ENCODE assay signal across 8 cellular contexts in the genomic region with DNA sequence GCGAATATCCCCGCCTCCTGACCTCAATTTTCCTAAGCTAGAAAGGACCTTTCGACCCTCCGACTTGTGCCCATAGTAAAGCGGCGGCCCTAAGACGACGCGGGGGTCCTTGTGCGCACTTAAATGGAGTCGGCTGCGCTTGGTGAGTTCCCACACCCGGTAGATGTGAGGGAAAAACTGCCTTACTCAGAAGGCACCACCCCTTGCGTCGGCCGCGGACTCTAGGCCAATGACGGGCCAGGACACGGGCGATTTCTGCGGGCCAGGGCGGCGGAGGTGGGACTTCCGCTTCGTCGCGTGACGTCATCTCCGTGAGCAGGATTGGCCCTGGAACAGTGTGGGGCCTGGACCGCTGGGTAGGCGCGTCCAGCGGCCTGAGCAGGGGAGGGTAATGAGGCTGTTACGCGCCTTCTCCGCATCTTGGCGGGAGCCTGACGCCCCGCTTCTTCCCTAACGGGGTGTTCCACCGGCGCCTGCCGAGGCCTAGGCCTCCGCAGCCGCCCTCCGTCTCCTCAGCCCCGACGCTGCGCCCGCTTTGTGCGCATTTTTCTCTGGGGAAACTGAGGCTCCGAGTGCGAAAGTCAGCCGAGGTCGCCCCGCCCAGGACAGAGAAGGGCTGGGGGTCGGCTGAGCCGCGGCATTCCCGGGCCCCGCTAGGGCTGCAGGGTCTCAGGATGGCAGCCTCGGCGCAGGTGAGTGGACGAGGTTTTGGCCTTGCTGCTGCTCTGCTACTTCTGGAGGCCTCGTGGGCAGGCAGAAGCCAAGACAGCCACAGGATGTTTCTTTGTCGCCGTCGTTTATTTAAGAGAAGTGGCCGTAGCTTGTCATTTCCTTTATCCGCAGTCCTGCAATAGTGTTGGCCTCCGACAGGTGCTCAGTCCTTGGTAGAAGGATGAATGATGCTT. TPM values are rescaled to one million over a fixed set of nuclear protein-coding genes. Genes with fewer than 3 reads are reported as not detected.
DNase-seq lines count a peak whose midpoint lies in the region; ATAC-seq and TF ChIP-seq lines count a peak whose summit lies in the region.

A gene (plus strand): TSS at position 293 of the 905 bp plus-strand sequence. CDS start 382 bp downstream, at position 675.

- H3K4me1 ChIP-seq in right atrium auricular region (peaks cover 0 to 27% of the 10 kb centered on the region in 2 donors), prostate gland (replicated peaks) (peaks cover 7% of the 10 kb centered on the region), urinary bladder (ENCODE audit: insufficient read depth) (no peaks in the 10 kb centered on the region)

- peaks cover 18% of the 10 kb centered on the region for H3K4me1 Mint-ChIP-seq in T-helper 17 cell

- DNase-seq in NCI-H1694 treated with DMSO at 0.1 percent for 48 hours (lab: John Stamatoyannopoulos, UW) (peak; percentile 87), T-helper 17 cell (peak; percentile 81 to 84 (median 81)), anterior cingulate cortex (lab: John Stamatoyannopoulos, UW) (peak; percentile 68 to 98 (median 92)), right atrium auricular region (ENCODE audit: low spot score) (peak; percentile 98), prostate gland (ENCODE audit: low spot score) (peak; percentile 92)

- TF ChIP-seq POLR2A in GM15510 (IDR thresholded peaks at IDR 0.05; ENCODE audit: borderline replicate concordance, extremely low read depth, insufficient read length) (peak; percentile 78), prostate gland (IDR thresholded peaks at IDR 0.05) (peak; percentile 70)

- H3K36me3 ChIP-seq in right atrium auricular region (peaks cover 21% of the 10 kb centered on the region), prostate gland (peaks cover 3 to 21% of the 10 kb centered on the region in 2 donors), urinary bladder (ENCODE audit: insufficient read depth) (peaks cover 7% of the 10 kb centered on the region)

- H3K27ac ChIP-seq in right atrium auricular region (peak within 1 kb of the TSS; percentile 90 to 92), prostate gland (peak within 1 kb of the TSS; percentile 72 to 88), urinary bladder (ENCODE audit: low read depth) (peak within 1 kb of the TSS; percentile 60)

- H3K27me3 ChIP-seq in right atrium auricular region (no peaks in the 10 kb centered on the region), prostate gland (replicated peaks; ENCODE audit: insufficient read depth) (no peaks in the 10 kb centered on the region)

- H3K4me3 ChIP-seq in right atrium auricular region (peak within 1 kb of the TSS; percentile 83 to 97), prostate gland (peak within 1 kb of the TSS; percentile 72 to 84), urinary bladder (ENCODE audit: low read depth, low read length) (peak within 1 kb of the TSS; percentile 69)

- WGBS in prostate gland, result under 1% methylated on average over 68 of the region's 71 CpGs
- WGBS in urinary bladder, result under 1% methylated on average over 71 of the region's 71 CpGs

- peak within 1 kb of the TSS; percentile 90 for H3K4me3 Mint-ChIP-seq in T-helper 17 cell

- H3K27me3 Mint-ChIP-seq in T-helper 17 cell, result peaks cover 5% of the 10 kb centered on the region

- peaks cover 6% of the 10 kb centered on the region for H3K36me3 Mint-ChIP-seq in T-helper 17 cell (ENCODE audit: low read depth)

- peak; percentile 99 for ATAC-seq in HG02885 (IDR thresholded peaks at IDR 0.05; ENCODE audit: poor library complexity, unreplicated experiment)
- peak; percentile 97 for ATAC-seq in T-helper 17 cell

- TF ChIP-seq CTCF in right atrium auricular region (IDR thresholded peaks at IDR 0.05) (no peak), prostate gland (IDR thresholded peaks at IDR 0.05) (no peak)

- intact Hi-C loops in prostate gland (cut with DNase I), result no loop called here

- H3K9me3 ChIP-seq in T-helper 17 cell (ENCODE audit: control insufficient read depth, low read length, poor library complexity, severe bottlenecking) (peaks cover 3% of the 10 kb centered on the region), right atrium auricular region (no peaks in the 10 kb centered on the region), prostate gland (no peaks in the 10 kb centered on the region)

- peak within 1 kb of the TSS; percentile 89 for H3K27ac Mint-ChIP-seq in T-helper 17 cell

RNA-seq across cellular contexts. Expression of the gene that starts here (rescaled TPM):
- total RNA-seq in T-helper 17 cell (1 to 10 TPM; 5.3 TPM), right atrium auricular region (1 to 10 TPM; 6.0 to 7.8 TPM), prostate gland (10 to 100 TPM; 10.8 to 15.3 TPM), urinary bladder (25.4 TPM)
- polyA plus RNA-seq in urinary bladder, result 2.9 TPM

Comparison
In these comparisons a context has a peak if more than half of its experiments do, and no peak if none do; other contexts are left out.
1. Peak in every context shown above with its lines: DNase-seq, ATAC-seq, H3K4me3 ChIP-seq and H3K27ac ChIP-seq.